19 cellular contexts compared by ENCODE assay signal in the genomic region with DNA sequence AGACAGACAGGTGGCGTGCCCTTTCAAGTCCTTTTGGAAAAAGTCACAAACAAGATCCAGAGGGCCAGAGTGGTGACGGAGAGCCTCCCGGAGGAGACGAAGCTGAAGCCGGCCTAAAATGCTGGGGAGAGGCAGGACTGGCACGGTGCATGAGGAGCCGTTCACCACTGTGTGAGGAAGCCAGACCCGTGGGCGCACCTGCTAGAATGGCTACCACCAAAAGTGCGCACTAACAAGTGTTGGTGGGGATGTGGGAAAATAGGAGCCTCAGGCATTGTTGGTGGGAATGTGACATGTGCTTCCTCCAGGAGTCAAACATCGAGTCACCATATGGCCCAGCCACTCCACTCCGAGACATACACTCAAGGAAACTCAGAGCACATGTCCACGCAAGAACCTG.
"Had no signal": no experiment of that assay in that cellular context is flagged by ENCODE, and none has a peak within 500 bp of the region (broad histone marks: within the 10 kb centered on the region; RNA-seq: fewer than 3 reads in every experiment).

No MANE protein-coding gene starts in this region.

- H3K4me1 Mint-ChIP-seq: immature natural killer cell; stimulated activated memory B cell treated with anti-CD40 and anti-IgM and Interleukin-4, amounts not matched to agents 10 μg/mL and 1 μg/mL and 100 μg/mL, for 72 hours had no signal

- H3K27ac Mint-ChIP-seq: dendritic cell treated with granulocyte-macrophage colony-stimulating factor and Interleukin-4, amounts not matched to agents 40 ng/mL and 50 ng/mL, for 4 days; effector memory CD8-positive, alpha-beta T cell; immature natural killer cell; natural killer cell treated with Interleukin-12 subunit alpha and Interleukin-12 subunit beta and Interleukin-15 and Interleukin-18, amount 100 ng/mL, for 72 hours; stimulated activated memory B cell treated with anti-CD40 and anti-IgM and Interleukin-4, amounts not matched to agents 10 μg/mL and 1 μg/mL and 100 μg/mL, for 72 hours; stimulated activated naive CD8-positive, alpha-beta T cell treated with anti-CD3 and anti-CD28 coated beads, Interleukin-15, Interleukin-2, amounts not matched to agents 100 ng/mL and 50 ng/mL, for 24 hours had no signal

- H3K9me3 ChIP-seq: spleen, tibial nerve had no signal

- H3K36me3 ChIP-seq: spleen, tibial nerve had no signal

- ATAC-seq: effector memory CD8-positive, alpha-beta T cell; foreskin keratinocyte; left cardiac atrium; left ventricle myocardium superior; natural killer cell treated with Interleukin-12 subunit alpha and Interleukin-12 subunit beta and Interleukin-15 and Interleukin-18, amount 100 ng/mL, for 72 hours; sciatic nerve had no signal

- H3K4me3 Mint-ChIP-seq: dendritic cell treated with granulocyte-macrophage colony-stimulating factor and Interleukin-4, amounts not matched to agents 40 ng/mL and 50 ng/mL, for 4 days; effector memory CD8-positive, alpha-beta T cell; immature natural killer cell; natural killer cell treated with Interleukin-12 subunit alpha and Interleukin-12 subunit beta and Interleukin-15 and Interleukin-18, amount 100 ng/mL, for 72 hours; stimulated activated memory B cell treated with anti-CD40 and anti-IgM and Interleukin-4, amounts not matched to agents 10 μg/mL and 1 μg/mL and 100 μg/mL, for 72 hours; stimulated activated naive CD8-positive, alpha-beta T cell treated with anti-CD3 and anti-CD28 coated beads, Interleukin-15, Interleukin-2, amounts not matched to agents 100 ng/mL and 50 ng/mL, for 24 hours had no signal

- H3K36me3 Mint-ChIP-seq: immature natural killer cell; natural killer cell treated with Interleukin-12 subunit alpha and Interleukin-12 subunit beta and Interleukin-15 and Interleukin-18, amount 100 ng/mL, for 72 hours; stimulated activated memory B cell treated with anti-CD40 and anti-IgM and Interleukin-4, amounts not matched to agents 10 μg/mL and 1 μg/mL and 100 μg/mL, for 72 hours had no signal

- H3K4me3 ChIP-seq: lung, spleen, tibial nerve had no signal

- H3K27ac ChIP-seq: foreskin keratinocyte, spleen, tibial nerve had no signal

- H3K9me3 Mint-ChIP-seq: dendritic cell treated with granulocyte-macrophage colony-stimulating factor and Interleukin-4, amounts not matched to agents 40 ng/mL and 50 ng/mL, for 4 days; effector memory CD8-positive, alpha-beta T cell; immature natural killer cell; natural killer cell treated with Interleukin-12 subunit alpha and Interleukin-12 subunit beta and Interleukin-15 and Interleukin-18, amount 100 ng/mL, for 72 hours; stimulated activated memory B cell treated with anti-CD40 and anti-IgM and Interleukin-4, amounts not matched to agents 10 μg/mL and 1 μg/mL and 100 μg/mL, for 72 hours; stimulated activated naive CD8-positive, alpha-beta T cell treated with anti-CD3 and anti-CD28 coated beads, Interleukin-15, Interleukin-2, amounts not matched to agents 100 ng/mL and 50 ng/mL, for 24 hours had no signal

- H3K4me1 ChIP-seq: foreskin keratinocyte, spleen, tibial nerve had no signal

- DNase-seq: effector memory CD8-positive, alpha-beta T cell; foreskin keratinocyte; immature natural killer cell; kidney; left cardiac atrium; left ventricle myocardium superior; mesendoderm; occipital lobe; spleen; stimulated activated CD4-positive, alpha-beta T cell treated with anti-CD3 and anti-CD28 coated beads, Interleukin-15, amount 100 ng/mL, for 24 hours; stimulated activated CD4-positive, alpha-beta T cell treated with anti-CD3 and anti-CD28 coated beads, Interleukin-1b, Interleukin-23, amount 100 ng/mL, for 48 hours; stimulated activated CD4-positive, alpha-beta T cell treated with anti-CD3 and anti-CD28 coated beads, Interleukin-4, amount 100 ng/mL, for 24 hours had no signal
